Comparison of ENCODE assay signal across 12 cellular contexts in genomic region chr3:50057756-50058155, GRCh38. TPM values are rescaled to one million over a fixed set of nuclear protein-coding genes. Genes with fewer than 3 reads are reported as not detected.
A peak's percentile ranks its signal among the peaks of the same experiment; 100 is the strongest.
DNase-seq lines count a peak whose midpoint lies in the region; ATAC-seq and TF ChIP-seq lines count a peak whose summit lies in the region.
"Had no signal": no experiment of that assay in that cellular context is flagged by ENCODE, and none has a peak within 500 bp of the region (broad histone marks: within the 10 kb centered on the region; RNA-seq: fewer than 3 reads in every experiment).

No MANE protein-coding gene starts in this region.

- H3K4me1 ChIP-seq in Caco-2 (no peaks in the 10 kb centered on the region), GM23338 (ENCODE audit: insufficient read depth) (no peaks in the 10 kb centered on the region)
- H3K4me1 ChIP-seq: BLaER1 treated with 17β-estradiol and CSF1 and Interleukin-3, amounts not matched to agents 10 nM and 100 nM had no signal

- H3K79me2 ChIP-seq in GM23338 (replicated peaks; ENCODE audit: insufficient read depth): no peaks in the 10 kb centered on the region

- no peak overlapping the region for H3K4me3 Mint-ChIP-seq in activated T-cell treated with anti-CD3 and anti-CD28 coated beads, Interleukin-2, amount 50 U/mL, for 24 hours
- H3K4me3 Mint-ChIP-seq in activated T-cell treated with anti-CD3 and anti-CD28 coated beads, Interleukin-2, amount 50 U/mL, for 72 hours: no peak overlapping the region
- H3K4me3 Mint-ChIP-seq in Caco-2 (ENCODE audit: unreplicated experiment): no peak overlapping the region
- no peak overlapping the region for H3K4me3 Mint-ChIP-seq in GM23338
- peak overlapping the region; percentile 24 for H3K4me3 Mint-ChIP-seq in endothelial cell (ENCODE audit: unreplicated experiment)
- H3K4me3 Mint-ChIP-seq: B cell; CD8-positive, alpha-beta T cell had no signal

- no peaks in the 10 kb centered on the region for H3K9me3 ChIP-seq in Caco-2
- H3K9me3 ChIP-seq: BLaER1 treated with 17β-estradiol and CSF1 and Interleukin-3, amounts not matched to agents 10 nM and 100 nM had no signal

- peaks cover 10% of the 10 kb centered on the region; the same call in 1 of the 2 replicates for H4K20me1 ChIP-seq in GM23338 (replicated peaks; ENCODE audit: insufficient read depth)
- H4K20me1 ChIP-seq: BLaER1 treated with 17β-estradiol and CSF1 and Interleukin-3, amounts not matched to agents 10 nM and 100 nM had no signal

- H3K4me3 ChIP-seq in Caco-2 (ENCODE audit: low read depth, low read length): no peak overlapping the region
- H3K4me3 ChIP-seq in GM23338: no peak overlapping the region
- H3K4me3 ChIP-seq: BLaER1 treated with 17β-estradiol and CSF1 and Interleukin-3, amounts not matched to agents 10 nM and 100 nM; GM23248 had no signal

- TSS peak; percentile 53 for BruUV-seq in Caco-2 (replicated peaks; lab: Mats Ljungman, UMichigan)

- H2AFZ ChIP-seq in GM23338: no peak overlapping the region
- H2AFZ ChIP-seq: GM23248 had no signal

- H3K4me1 Mint-ChIP-seq in activated T-cell treated with anti-CD3 and anti-CD28 coated beads, Interleukin-2, amount 50 U/mL, for 24 hours (ENCODE audit: low read depth): no peaks in the 10 kb centered on the region
- no peaks in the 10 kb centered on the region for H3K4me1 Mint-ChIP-seq in activated T-cell treated with anti-CD3 and anti-CD28 coated beads, Interleukin-2, amount 50 U/mL, for 72 hours (ENCODE audit: low read depth)
- H3K4me1 Mint-ChIP-seq in Caco-2 (ENCODE audit: low read depth, unreplicated experiment): no peaks in the 10 kb centered on the region
- H3K4me1 Mint-ChIP-seq in GM23338: no peaks in the 10 kb centered on the region
- peaks cover 12% of the 10 kb centered on the region for H3K4me1 Mint-ChIP-seq in endothelial cell (ENCODE audit: unreplicated experiment)
- H3K4me1 Mint-ChIP-seq: B cell had no signal

- peaks cover 15% of the 10 kb centered on the region; the same call in 1 of the 2 replicates for H3F3A ChIP-seq in GM23338 (replicated peaks; ENCODE audit: low read depth)

- H3K9me2 ChIP-seq in GM23338 (ENCODE audit: insufficient read depth): no peaks in the 10 kb centered on the region

- H3K36me3 ChIP-seq in Caco-2 (ENCODE audit: control insufficient read depth, insufficient read depth, low read length) (peaks cover 4% of the 10 kb centered on the region), GM23338 (ENCODE audit: insufficient read depth) (peaks cover 43% of the 10 kb centered on the region)

- no peak for ATAC-seq in activated T-cell treated with anti-CD3 and anti-CD28 coated beads, Interleukin-2, amount 50 U/mL, for 72 hours (replicated peaks in 1 of 2)
- ATAC-seq in GM23338: no peak
- ATAC-seq: CD8-positive, alpha-beta T cell had no signal

- peak overlapping the region; percentile 2 for H3K27ac Mint-ChIP-seq in activated T-cell treated with anti-CD3 and anti-CD28 coated beads, Interleukin-2, amount 50 U/mL, for 24 hours
- H3K27ac Mint-ChIP-seq in activated T-cell treated with anti-CD3 and anti-CD28 coated beads, Interleukin-2, amount 50 U/mL, for 72 hours: no peak overlapping the region
- H3K27ac Mint-ChIP-seq in Caco-2 (ENCODE audit: unreplicated experiment) (no peak overlapping the region), GM23338 (no peak overlapping the region), endothelial cell (ENCODE audit: unreplicated experiment) (no peak overlapping the region)
- H3K27ac Mint-ChIP-seq: B cell; CD8-positive, alpha-beta T cell had no signal

- H3K4me2 ChIP-seq in GM23338: no peak overlapping the region
- H3K4me2 ChIP-seq: BLaER1 treated with 17β-estradiol and CSF1 and Interleukin-3, amounts not matched to agents 10 nM and 100 nM had no signal

- H3K36me3 Mint-ChIP-seq in activated T-cell treated with anti-CD3 and anti-CD28 coated beads, Interleukin-2, amount 50 U/mL, for 24 hours (ENCODE audit: low read depth): peaks cover 89% of the 10 kb centered on the region
- H3K36me3 Mint-ChIP-seq in activated T-cell treated with anti-CD3 and anti-CD28 coated beads, Interleukin-2, amount 50 U/mL, for 72 hours (ENCODE audit: insufficient read depth in 2 of 2): peaks cover 6 to 19% of the 10 kb centered on the region in 2 donors
- H3K36me3 Mint-ChIP-seq in Caco-2 (ENCODE audit: insufficient read depth, unreplicated experiment): peaks cover 74% of the 10 kb centered on the region
- H3K36me3 Mint-ChIP-seq in GM23338 (ENCODE audit: low read depth): peaks cover 66% of the 10 kb centered on the region
- peaks cover 44% of the 10 kb centered on the region for H3K36me3 Mint-ChIP-seq in endothelial cell (ENCODE audit: low read depth, unreplicated experiment)

- TF ChIP-seq CTCF in Caco-2 (IDR thresholded peaks at IDR 0.05; ENCODE audit: insufficient read depth in 1 of 2, low read depth in 1 of 2, low read length in 1 of 2, severe bottlenecking in 1 of 2, unreplicated experiment in 1 of 2) (no peak), GM23338 (conservative IDR thresholded peaks at IDR 0.05; ENCODE audit: low read depth in 2 of 2) (no peak), endothelial cell (IDR thresholded peaks at IDR 0.05; ENCODE audit: unreplicated experiment) (no peak)

- no peaks in the 10 kb centered on the region for H3K27me3 Mint-ChIP-seq in activated T-cell treated with anti-CD3 and anti-CD28 coated beads, Interleukin-2, amount 50 U/mL, for 24 hours
- no peaks in the 10 kb centered on the region for H3K27me3 Mint-ChIP-seq in activated T-cell treated with anti-CD3 and anti-CD28 coated beads, Interleukin-2, amount 50 U/mL, for 72 hours (ENCODE audit: low read depth)
- H3K27me3 Mint-ChIP-seq in Caco-2 (ENCODE audit: insufficient read depth, unreplicated experiment) (no peaks in the 10 kb centered on the region), GM23338 (ENCODE audit: insufficient read depth, low read depth, poor library complexity) (peaks cover under 1% of the 10 kb centered on the region), endothelial cell (ENCODE audit: unreplicated experiment) (no peaks in the 10 kb centered on the region)
- H3K27me3 Mint-ChIP-seq: B cell had no signal

- no peaks in the 10 kb centered on the region for H3K9me3 Mint-ChIP-seq in activated T-cell treated with anti-CD3 and anti-CD28 coated beads, Interleukin-2, amount 50 U/mL, for 24 hours
- no peaks in the 10 kb centered on the region for H3K9me3 Mint-ChIP-seq in activated T-cell treated with anti-CD3 and anti-CD28 coated beads, Interleukin-2, amount 50 U/mL, for 72 hours
- no peaks in the 10 kb centered on the region for H3K9me3 Mint-ChIP-seq in Caco-2 (ENCODE audit: unreplicated experiment)
- no peaks in the 10 kb centered on the region for H3K9me3 Mint-ChIP-seq in GM23338
- H3K9me3 Mint-ChIP-seq in endothelial cell (ENCODE audit: unreplicated experiment): no peaks in the 10 kb centered on the region
- H3K9me3 Mint-ChIP-seq: CD8-positive, alpha-beta T cell had no signal

- CTCF ChIA-PET in Caco-2 (lab: Charles Lee): no interaction called here

- POLR2A ChIA-PET in Caco-2 (lab: Charles Lee): interaction anchor here (0.7 kb wide), 1 partner anchor 118 kb away, joined by 5 read pairs; the partner anchor contains the start of gene RBM6

- peak overlapping the region; percentile 69; the same call in 1 of the 2 replicates for H3K27ac ChIP-seq in GM23338 (ENCODE audit: low read depth)
- H3K27ac ChIP-seq: BLaER1 treated with 17β-estradiol and CSF1 and Interleukin-3, amounts not matched to agents 10 nM and 100 nM; GM23248 had no signal

- H3K27me3 ChIP-seq in Caco-2 (replicated peaks; ENCODE audit: control insufficient read depth, insufficient read depth, low read length) (no peaks in the 10 kb centered on the region), GM23338 (ENCODE audit: insufficient read depth) (no peaks in the 10 kb centered on the region)
- H3K27me3 ChIP-seq: BLaER1 treated with 17β-estradiol and CSF1 and Interleukin-3, amounts not matched to agents 10 nM and 100 nM had no signal

- intact Hi-C loops in Caco-2 (cut with micrococcal nuclease; ENCODE audit: unreplicated experiment): no loop called here

- no peak for DNase-seq in activated T-cell treated with anti-CD3 and anti-CD28 coated beads, Interleukin-2, amount 50 U/mL, for 24 hours
- DNase-seq in activated T-cell treated with anti-CD3 and anti-CD28 coated beads, Interleukin-2, amount 50 U/mL, for 72 hours: no peak
- DNase-seq in Caco-2: no peak
- no peak for DNase-seq in GM23338 (ENCODE audit: low spot score)
- no peak for DNase-seq in endothelial cell (ENCODE audit: low spot score)
- DNase-seq in NCI-H446 treated with DMSO at 0.1 percent for 48 hours (lab: John Stamatoyannopoulos, UW): no peak
- no peak for DNase-seq in NCI-H1417 treated with DMSO at 0.1 percent for 48 hours (lab: John Stamatoyannopoulos, UW)
- DNase-seq: CD8-positive, alpha-beta T cell; GM23248; HCEC 1CT had no signal

TF ChIP-seq in GM23338, 12 proteins besides CTCF, POLR2A, EP300 and RAD21 (continues in another document):
- no peak for TF ChIP-seq REST (IDR thresholded peaks at IDR 0.05; ENCODE audit: unreplicated experiment)

RNA-seq across cellular contexts. Expression of gene RBM5, which starts 31.0 kb away (rescaled TPM):
- 100 to 1,000 TPM; 172 to 179 TPM for total RNA-seq in activated T-cell treated with anti-CD3 and anti-CD28 coated beads, Interleukin-2, amount 50 U/mL, for 72 hours
- total RNA-seq in Caco-2 (2022) (145 and 166 TPM in 2 replicates), endothelial cell (ENCODE audit: unreplicated experiment) (219 TPM)
- 111 and 130 TPM in 2 replicates for total RNA-seq in GM23338 (2014; rRNA removed; shearing (Covaris generic))
- polyA plus RNA-seq in GM23338 (2016; fragmentation: Nextera tagmentation; extraction: Ambion mirVana): 31.8 and 44.9 TPM in 2 replicates
